Comparison of ENCODE assay signal across 1 cellular context in genomic region chr7:54758702-54759665, GRCh38.
TF ChIP-seq lines count a peak whose summit lies in the region.

SEC61G (minus strand) TSS chr7:54759211; CDS start chr7:54757588, 1,623 bp downstream.

TF ChIP-seq in HepG2, 621 proteins besides CTCF, POLR2A, EP300 and RAD21 (continued from another document and continues in another):
- no peak for TF ChIP-seq ZBTB10 (CRISPR knock-in tag; IDR thresholded peaks at IDR 0.05; ENCODE audit: borderline replicate concordance)
- no peak; the same call in 1 of the 2 replicates for TF ChIP-seq FOSL2 (CRISPR knock-in tag; IDR thresholded peaks at IDR 0.05)
- TF ChIP-seq TP53 (CRISPR knock-in tag; conservative IDR thresholded peaks at IDR 0.05) = 0 out of 2 replicates have a peak, but pooled peaks have one; percentile 42
- peak; percentile 75 for TF ChIP-seq ELF4 (CRISPR knock-in tag; IDR thresholded peaks at IDR 0.05; ENCODE audit: borderline replicate concordance)
- no peak for TF ChIP-seq ZNF253 (CRISPR knock-in tag; IDR thresholded peaks at IDR 0.05; ENCODE audit: borderline replicate concordance)
- no peak; the same call in 1 of the 2 replicates for TF ChIP-seq CSRNP1 (CRISPR knock-in tag; IDR thresholded peaks at IDR 0.05)
- no peak for TF ChIP-seq NFE2L1 (CRISPR knock-in tag; IDR thresholded peaks at IDR 0.05; ENCODE audit: borderline replicate concordance)
- TF ChIP-seq ZNF143 (CRISPR knock-in tag; IDR thresholded peaks at IDR 0.05) = peak; percentile 82
- peak; percentile 66; the same call in 1 of the 2 replicates for TF ChIP-seq MXD1 (CRISPR knock-in tag; IDR thresholded peaks at IDR 0.05)
- peak; percentile 53; the same call in 1 of the 2 replicates for TF ChIP-seq ZBED4 (CRISPR knock-in tag; IDR thresholded peaks at IDR 0.05; ENCODE audit: borderline replicate concordance)
- no peak; the same call in 1 of the 2 replicates for TF ChIP-seq SMAD1 (CRISPR knock-in tag; IDR thresholded peaks at IDR 0.05; ENCODE audit: borderline replicate concordance, low read depth)
- no peak for TF ChIP-seq SNAPC5 (CRISPR knock-in tag; IDR thresholded peaks at IDR 0.05; ENCODE audit: borderline replicate concordance)
- TF ChIP-seq NR1H2 (CRISPR knock-in tag; IDR thresholded peaks at IDR 0.05; ENCODE audit: borderline replicate concordance, low read depth) = peak; percentile 74; the same call in 1 of the 2 replicates
- no peak for TF ChIP-seq FOXJ3 (CRISPR knock-in tag; IDR thresholded peaks at IDR 0.05; ENCODE audit: borderline replicate concordance)
- TF ChIP-seq PAX8 (CRISPR knock-in tag; IDR thresholded peaks at IDR 0.05; ENCODE audit: borderline replicate concordance) = no peak
- no peak for TF ChIP-seq ZNF580 (CRISPR knock-in tag; IDR thresholded peaks at IDR 0.05; ENCODE audit: borderline replicate concordance, low read depth)
- 0 out of 2 replicates have a peak, but pooled peaks have one; percentile 8 for TF ChIP-seq ZNF337 (CRISPR knock-in tag; IDR thresholded peaks at IDR 0.05; ENCODE audit: borderline replicate concordance, low read depth)
- no peak for TF ChIP-seq RBM22 (optimal IDR thresholded peaks at IDR 0.05; ENCODE audit: low read length)
- peak; percentile 81 for TF ChIP-seq ZNF574 (CRISPR knock-in tag; IDR thresholded peaks at IDR 0.05)
- TF ChIP-seq KMT2B (CRISPR knock-in tag; IDR thresholded peaks at IDR 0.05) = peak; percentile 59
- TF ChIP-seq ZNF18 (CRISPR knock-in tag; IDR thresholded peaks at IDR 0.05; ENCODE audit: insufficient replicate concordance) = peak; percentile 79
- 0 out of 2 replicates have a peak, but pooled peaks have one; percentile 8 for TF ChIP-seq SMAD9 (CRISPR knock-in tag; IDR thresholded peaks at IDR 0.05)
- TF ChIP-seq FOXP4 (CRISPR knock-in tag; IDR thresholded peaks at IDR 0.05) = peak; percentile 33; the same call in 1 of the 2 replicates
- TF ChIP-seq TARDBP (CRISPR knock-in tag; IDR thresholded peaks at IDR 0.05) = no peak
- peak; percentile 39; the same call in 1 of the 2 replicates for TF ChIP-seq AHDC1 (CRISPR knock-in tag; IDR thresholded peaks at IDR 0.05; ENCODE audit: borderline replicate concordance)
- no peak for TF ChIP-seq ZIK1 (CRISPR knock-in tag; IDR thresholded peaks at IDR 0.05; ENCODE audit: borderline replicate concordance, low read depth)
- no peak; the same call in none of the 2 replicates for TF ChIP-seq ATF7-NPFF (CRISPR knock-in tag; IDR thresholded peaks at IDR 0.05; ENCODE audit: low read depth)
- TF ChIP-seq STAG1 (CRISPR knock-in tag; IDR thresholded peaks at IDR 0.05) = no peak
- TF ChIP-seq SRSF1 (optimal IDR thresholded peaks at IDR 0.05; ENCODE audit: low read depth, low read length) = no peak
- TF ChIP-seq GABPB1 (CRISPR knock-in tag; IDR thresholded peaks at IDR 0.05) = peak; percentile 98
- TF ChIP-seq HNRNPLL (IDR thresholded peaks at IDR 0.05; ENCODE audit: low read depth, low read length, poor library complexity, severe bottlenecking) = peak; percentile 96
- TF ChIP-seq ZNF550 (CRISPR knock-in tag; IDR thresholded peaks at IDR 0.05; ENCODE audit: borderline replicate concordance) = no peak
- TF ChIP-seq FOXK2 (IDR thresholded peaks at IDR 0.05) = no peak
- no peak for TF ChIP-seq ZNF10 (CRISPR knock-in tag; IDR thresholded peaks at IDR 0.05; ENCODE audit: borderline replicate concordance, low read depth)
- peak; percentile 98 for TF ChIP-seq YEATS4 (CRISPR knock-in tag; IDR thresholded peaks at IDR 0.05; ENCODE audit: borderline replicate concordance)
